25 cellular contexts compared by ENCODE assay signal in the genomic region with DNA sequence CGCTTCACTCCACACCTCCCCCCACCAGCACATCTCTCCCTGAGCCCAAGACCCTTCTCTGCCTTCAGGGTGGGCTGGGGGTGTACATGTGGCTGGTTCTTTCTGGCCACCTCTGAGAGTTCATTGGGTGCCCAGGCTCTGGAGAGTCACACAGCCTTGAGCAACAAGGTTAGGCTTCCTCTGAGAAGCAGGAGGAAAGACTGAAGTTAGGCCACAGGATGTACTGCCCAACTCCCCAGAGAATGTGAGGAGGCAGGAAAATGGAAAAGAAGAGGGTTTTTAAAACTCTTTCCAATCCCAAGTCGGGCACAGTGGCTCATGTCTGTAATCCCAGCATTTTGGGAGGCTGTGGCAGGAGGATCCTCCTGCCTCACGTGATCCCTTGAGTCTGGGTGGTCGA. TPM values are rescaled to one million over a fixed set of nuclear protein-coding genes. Genes with fewer than 3 reads are reported as not detected.
DNase-seq lines count a peak whose midpoint lies in the region; ATAC-seq and TF ChIP-seq lines count a peak whose summit lies in the region.
"Had no signal": no experiment of that assay in that cellular context is flagged by ENCODE, and none has a peak within 500 bp of the region (broad histone marks: within the 10 kb centered on the region; RNA-seq: fewer than 3 reads in every experiment).

No MANE protein-coding gene starts in this region.

- no peak overlapping the region for H3K27ac Mint-ChIP-seq in activated T-helper 1 cell treated with anti-CD3 and anti-CD28 coated beads, Interleukin-12 subunit alpha, Interleukin-12 subunit beta, Interleukin-2, Interleukin-4 antibody, amounts not matched to agents 30 ng/mL and 10 ng/mL and 1 ng/mL, durations not matched to agents 14 hours and 24 hours and 36 hours
- H3K27ac Mint-ChIP-seq: activated CD8-positive, alpha-beta memory T cell treated with anti-CD3 and anti-CD28 coated beads, Interleukin-2, amount 10 ng/mL, durations not matched to agents 7 days and 5 days; T-helper 2 cell treated with Interferon-gamma antibody and Interleukin-4, amounts not matched to agents 5 μg/mL and 100 μg/mL, for 36 hours had no signal

- H3K27me3 ChIP-seq in right cardiac atrium (ENCODE audit: control insufficient read depth, insufficient read depth) (no peaks in the 10 kb centered on the region), colonic mucosa (no peaks in the 10 kb centered on the region), muscle layer of colon (ENCODE audit: control insufficient read depth in 1 of 2, insufficient read depth in 2 of 2, low read length in 2 of 2) (no peaks in the 10 kb centered on the region)
- H3K27me3 ChIP-seq in effector memory CD4-positive, alpha-beta T cell (replicated peaks; ENCODE audit: control insufficient read depth, insufficient read depth, low read length, poor library complexity, severe bottlenecking) = no peaks in the 10 kb centered on the region

- H3K4me3 ChIP-seq in right cardiac atrium (ENCODE audit: low read length) (no peak overlapping the region), colonic mucosa (no peak overlapping the region), muscle layer of colon (ENCODE audit: low read depth in 1 of 2, low read length in 2 of 2) (no peak overlapping the region), mucosa of descending colon (no peak overlapping the region)
- no peak overlapping the region for H3K4me3 ChIP-seq in effector memory CD4-positive, alpha-beta T cell (ENCODE audit: insufficient read depth, low read depth, low read length, poor library complexity, severe bottlenecking)
- H3K4me3 ChIP-seq: smooth muscle cell had no signal

- H3K4me1 Mint-ChIP-seq in activated T-helper 1 cell treated with anti-CD3 and anti-CD28 coated beads, Interleukin-12 subunit alpha, Interleukin-12 subunit beta, Interleukin-2, Interleukin-4 antibody, amounts not matched to agents 30 ng/mL and 10 ng/mL and 1 ng/mL, durations not matched to agents 14 hours and 24 hours and 36 hours (ENCODE audit: low read depth) = peaks cover 24% of the 10 kb centered on the region

- H3K9ac ChIP-seq in colonic mucosa (ENCODE audit: low read depth in 2 of 2, low read length in 2 of 2) (peak overlapping the region in 1 of 2 donors; percentile 4), muscle layer of colon (ENCODE audit: low read length) (no peak overlapping the region)

- H3K9me3 Mint-ChIP-seq in activated T-helper 1 cell treated with anti-CD3 and anti-CD28 coated beads, Interleukin-12 subunit alpha, Interleukin-12 subunit beta, Interleukin-2, Interleukin-4 antibody, amounts not matched to agents 30 ng/mL and 10 ng/mL and 1 ng/mL, durations not matched to agents 14 hours and 24 hours and 36 hours = no peaks in the 10 kb centered on the region
- H3K9me3 Mint-ChIP-seq: T-helper 2 cell treated with Interferon-gamma antibody and Interleukin-4, amounts not matched to agents 5 μg/mL and 100 μg/mL, for 36 hours had no signal

- no peak for TF ChIP-seq CTCF in colonic mucosa (IDR thresholded peaks at IDR 0.05)
- TF ChIP-seq CTCF in mucosa of descending colon (IDR thresholded peaks at IDR 0.05) = no peak

- ATAC-seq in right cardiac atrium (no peak), Right ventricle myocardium superior (ENCODE audit: poor library complexity) (no peak), mucosa of descending colon (no peak), HG03159 (IDR thresholded peaks at IDR 0.05; ENCODE audit: unreplicated experiment) (no peak)
- ATAC-seq: activated CD8-positive, alpha-beta memory T cell treated with anti-CD3 and anti-CD28 coated beads, Interleukin-2, amount 10 ng/mL, durations not matched to agents 7 days and 5 days had no signal

- intact Hi-C loops in right cardiac atrium (cut with DNase I) = loop anchor here in 1 of 4 donors (5.0 kb wide), 1 partner anchor 39 kb away; no protein-coding TSS in a partner anchor
- intact Hi-C loops in Right ventricle myocardium superior (cut with DNase I) = no loop called here
- intact Hi-C loops in colonic mucosa (cut with DNase I) = no loop called here
- intact Hi-C loops in mucosa of descending colon (cut with DNase I, micrococcal nuclease) = no loop called here
- intact Hi-C loops in activated T-helper 1 cell treated with anti-CD3 and anti-CD28 coated beads, Interleukin-12 subunit alpha, Interleukin-12 subunit beta, Interleukin-2, Interleukin-4 antibody, amounts not matched to agents 30 ng/mL and 10 ng/mL and 1 ng/mL, durations not matched to agents 14 hours and 24 hours and 36 hours (cut with micrococcal nuclease) = loop anchor here (10.0 kb wide), 1 partner anchor 1386 kb away; no protein-coding TSS in a partner anchor

- no peaks in the 10 kb centered on the region for H3K36me3 Mint-ChIP-seq in activated T-helper 1 cell treated with anti-CD3 and anti-CD28 coated beads, Interleukin-12 subunit alpha, Interleukin-12 subunit beta, Interleukin-2, Interleukin-4 antibody, amounts not matched to agents 30 ng/mL and 10 ng/mL and 1 ng/mL, durations not matched to agents 14 hours and 24 hours and 36 hours (ENCODE audit: low read depth)
- H3K36me3 Mint-ChIP-seq: activated CD8-positive, alpha-beta memory T cell treated with anti-CD3 and anti-CD28 coated beads, Interleukin-2, amount 10 ng/mL, durations not matched to agents 7 days and 5 days had no signal

- H3K27ac ChIP-seq in right cardiac atrium (ENCODE audit: low read length) = peak overlapping the region; percentile 13
- H3K27ac ChIP-seq in colonic mucosa = peak overlapping the region; percentile 90
- H3K27ac ChIP-seq in muscle layer of colon (ENCODE audit: low read depth, low read length) = peak overlapping the region; percentile 69
- no peak overlapping the region for H3K27ac ChIP-seq in effector memory CD4-positive, alpha-beta T cell (ENCODE audit: insufficient read depth, low read length, poor library complexity, severe bottlenecking)
- H3K27ac ChIP-seq: neutrophil had no signal

- WGBS in right cardiac atrium = 64% methylated on average over 4 of the region's 4 CpGs

- H3K4me3 Mint-ChIP-seq in activated T-helper 1 cell treated with anti-CD3 and anti-CD28 coated beads, Interleukin-12 subunit alpha, Interleukin-12 subunit beta, Interleukin-2, Interleukin-4 antibody, amounts not matched to agents 30 ng/mL and 10 ng/mL and 1 ng/mL, durations not matched to agents 14 hours and 24 hours and 36 hours = no peak overlapping the region
- H3K4me3 Mint-ChIP-seq: activated CD8-positive, alpha-beta memory T cell treated with anti-CD3 and anti-CD28 coated beads, Interleukin-2, amount 10 ng/mL, durations not matched to agents 7 days and 5 days; T-helper 2 cell treated with Interferon-gamma antibody and Interleukin-4, amounts not matched to agents 5 μg/mL and 100 μg/mL, for 36 hours had no signal

- H3K27me3 Mint-ChIP-seq in activated T-helper 1 cell treated with anti-CD3 and anti-CD28 coated beads, Interleukin-12 subunit alpha, Interleukin-12 subunit beta, Interleukin-2, Interleukin-4 antibody, amounts not matched to agents 30 ng/mL and 10 ng/mL and 1 ng/mL, durations not matched to agents 14 hours and 24 hours and 36 hours (ENCODE audit: insufficient read depth) = peaks cover 3% of the 10 kb centered on the region

- H3K9me3 ChIP-seq in right cardiac atrium (ENCODE audit: control insufficient read depth, low read length) (no peaks in the 10 kb centered on the region), colonic mucosa (no peaks in the 10 kb centered on the region), muscle layer of colon (ENCODE audit: low read length) (no peaks in the 10 kb centered on the region), mucosa of descending colon (no peaks in the 10 kb centered on the region)
- no peaks in the 10 kb centered on the region for H3K9me3 ChIP-seq in effector memory CD4-positive, alpha-beta T cell (ENCODE audit: control insufficient read depth, low read length)
- H3K9me3 ChIP-seq: neutrophil had no signal

- H3K36me3 ChIP-seq in colonic mucosa = no peaks in the 10 kb centered on the region
- peaks cover 22% of the 10 kb centered on the region for H3K36me3 ChIP-seq in muscle layer of colon (ENCODE audit: insufficient read depth, low read length)
- H3K36me3 ChIP-seq in mucosa of descending colon (ENCODE audit: low read depth) = no peaks in the 10 kb centered on the region
- no peaks in the 10 kb centered on the region for H3K36me3 ChIP-seq in effector memory CD4-positive, alpha-beta T cell (ENCODE audit: control insufficient read depth, insufficient read depth, low read length)
- H3K36me3 ChIP-seq: neutrophil had no signal

- H3K4me1 ChIP-seq in right cardiac atrium (ENCODE audit: control insufficient read depth, insufficient read depth, low read length) (peaks cover 17% of the 10 kb centered on the region), colonic mucosa (peaks cover 21% of the 10 kb centered on the region), muscle layer of colon (ENCODE audit: insufficient read depth, low read length) (peaks cover 28% of the 10 kb centered on the region), mucosa of descending colon (ENCODE audit: low read depth) (peaks cover 30% of the 10 kb centered on the region)
- H3K4me1 ChIP-seq in effector memory CD4-positive, alpha-beta T cell (ENCODE audit: control insufficient read depth, insufficient read depth, low read length, poor library complexity, severe bottlenecking) = no peaks in the 10 kb centered on the region

- DNase-seq in right cardiac atrium (peak in 2 of 3 donors; percentile 7 to 9), Right ventricle myocardium superior (no peak), colonic mucosa (no peak), mucosa of descending colon (no peak)
- DNase-seq in activated T-helper 1 cell treated with anti-CD3 and anti-CD28 coated beads, Interleukin-12 subunit alpha, Interleukin-12 subunit beta, Interleukin-2, Interleukin-4 antibody, amounts not matched to agents 30 ng/mL and 10 ng/mL and 1 ng/mL, durations not matched to agents 14 hours and 24 hours and 36 hours (ENCODE audit: low spot score) = no peak
- DNase-seq in effector memory CD4-positive, alpha-beta T cell = no peak
- DNase-seq: ACHN; activated CD4-positive, alpha-beta T cell treated with anti-CD3 and anti-CD28 coated beads, Interleukin-2, amount 50 U/mL, for 1 hour; activated CD8-positive, alpha-beta memory T cell treated with anti-CD3 and anti-CD28 coated beads, Interleukin-2, amount 10 ng/mL, durations not matched to agents 7 days and 5 days; activated naive CD4-positive, alpha-beta T cell treated with anti-CD3 and anti-CD28 coated beads, Interleukin-2, amount 50 U/mL, for 16 hours; C1 segment of cervical spinal cord; central memory CD4-positive, alpha-beta T cell; foreskin fibroblast; hypothalamus; NCI-H1105 treated with DMSO at 0.1 percent for 48 hours; NCI-H2029 treated with DMSO at 0.1 percent for 48 hours; NCI-H226; NCI-H748 treated with DMSO at 0.1 percent for 48 hours; stimulated activated CD4-positive, alpha-beta T cell treated with anti-CD3 and anti-CD28 coated beads, Interleukin-2, amount 100 ng/mL, for 24 hours; substantia nigra had no signal

RNA-seq across cellular contexts. Expression of gene PCGF2, which starts 7.3 kb away (rescaled TPM):
- 10 to 100 TPM; 28.2 to 48.4 (median 34.7) TPM for total RNA-seq in right cardiac atrium
- polyA plus RNA-seq in right cardiac atrium = 34.3 TPM
- 22.2 TPM for total RNA-seq in Right ventricle myocardium superior
- 10 to 100 TPM; 27.2 to 45.5 TPM for total RNA-seq in colonic mucosa
- 10 to 100 TPM; 23.8 to 30.7 (median 25.5) TPM for total RNA-seq in mucosa of descending colon
- total RNA-seq in activated T-helper 1 cell treated with anti-CD3 and anti-CD28 coated beads, Interleukin-12 subunit alpha, Interleukin-12 subunit beta, Interleukin-2, Interleukin-4 antibody, amounts not matched to agents 30 ng/mL and 10 ng/mL and 1 ng/mL, durations not matched to agents 14 hours and 24 hours and 36 hours = 3.7 and 4.6 TPM in 2 replicates

RNA-seq across cellular contexts. Expression of gene CISD3, which starts 10.7 kb away (rescaled TPM):
- total RNA-seq in right cardiac atrium (10 to 100 TPM; 43.7 to 74.6 (median 67.9) TPM), Right ventricle myocardium superior (82.5 TPM), colonic mucosa (100 to 1,000 TPM in 1 of 2 donors, 10 to 100 TPM in 1; 82.2 to 152 TPM), mucosa of descending colon (100 to 1,000 TPM in 1 of 3 donors, 10 to 100 TPM in 2; 60.8 to 101 (median 91.8) TPM)
- polyA plus RNA-seq in right cardiac atrium = 78.1 TPM
- 39.2 and 41.4 TPM in 2 replicates for total RNA-seq in activated T-helper 1 cell treated with anti-CD3 and anti-CD28 coated beads, Interleukin-12 subunit alpha, Interleukin-12 subunit beta, Interleukin-2, Interleukin-4 antibody, amounts not matched to agents 30 ng/mL and 10 ng/mL and 1 ng/mL, durations not matched to agents 14 hours and 24 hours and 36 hours

RNA-seq across cellular contexts. Expression of gene PSMB3, which starts 11.7 kb away (rescaled TPM):
- total RNA-seq in right cardiac atrium = 100 to 1,000 TPM; 134 to 167 (median 146) TPM
- polyA plus RNA-seq in right cardiac atrium = 247 TPM
- 154 TPM for total RNA-seq in Right ventricle myocardium superior
- total RNA-seq in colonic mucosa = 100 to 1,000 TPM; 160 to 253 TPM
- 100 to 1,000 TPM; 129 to 197 (median 145) TPM for total RNA-seq in mucosa of descending colon
- 349 and 366 TPM in 2 replicates for total RNA-seq in activated T-helper 1 cell treated with anti-CD3 and anti-CD28 coated beads, Interleukin-12 subunit alpha, Interleukin-12 subunit beta, Interleukin-2, Interleukin-4 antibody, amounts not matched to agents 30 ng/mL and 10 ng/mL and 1 ng/mL, durations not matched to agents 14 hours and 24 hours and 36 hours

RNA-seq across cellular contexts. Expression of gene MLLT6, which starts 35.7 kb away (rescaled TPM):
- 100 to 1,000 TPM in 2 of 4 donors, 10 to 100 TPM in 2; 80.7 to 108 (median 94.2) TPM for total RNA-seq in right cardiac atrium
- 81.2 TPM for polyA plus RNA-seq in right cardiac atrium
- 71.9 TPM for total RNA-seq in Right ventricle myocardium superior
- total RNA-seq in colonic mucosa = 100 to 1,000 TPM in 1 of 2 donors, 10 to 100 TPM in 1; 74.1 to 109 TPM
- 100 to 1,000 TPM in 2 of 3 donors, 10 to 100 TPM in 1; 90.1 to 164 (median 112) TPM for total RNA-seq in mucosa of descending colon
- 250 and 252 TPM in 2 replicates for total RNA-seq in activated T-helper 1 cell treated with anti-CD3 and anti-CD28 coated beads, Interleukin-12 subunit alpha, Interleukin-12 subunit beta, Interleukin-2, Interleukin-4 antibody, amounts not matched to agents 30 ng/mL and 10 ng/mL and 1 ng/mL, durations not matched to agents 14 hours and 24 hours and 36 hours

RNA-seq across cellular contexts. Expression of gene PIP4K2B, which starts 58.5 kb away (rescaled TPM):
- total RNA-seq in right cardiac atrium = 10 to 100 TPM; 39.2 to 50.0 (median 46.2) TPM
- polyA plus RNA-seq in right cardiac atrium = 28.2 TPM
- total RNA-seq in Right ventricle myocardium superior = 41.9 TPM
- 10 to 100 TPM; 16.8 to 19.6 TPM for total RNA-seq in colonic mucosa
- total RNA-seq in mucosa of descending colon = 10 to 100 TPM; 16.7 to 44.8 (median 20.6) TPM
- 40.6 and 40.8 TPM in 2 replicates for total RNA-seq in activated T-helper 1 cell treated with anti-CD3 and anti-CD28 coated beads, Interleukin-12 subunit alpha, Interleukin-12 subunit beta, Interleukin-2, Interleukin-4 antibody, amounts not matched to agents 30 ng/mL and 10 ng/mL and 1 ng/mL, durations not matched to agents 14 hours and 24 hours and 36 hours

Comparison
In these comparisons a context has a peak if more than half of its experiments do, and no peak if none do; other contexts are left out.
1. DNase-seq: peak in right cardiac atrium (2 of 3); none in Right ventricle myocardium superior (single experiment), colonic mucosa (single experiment), mucosa of descending colon (0 of 3), activated T-helper 1 cell treated with anti-CD3 and anti-CD28 coated beads, Interleukin-12 subunit alpha, Interleukin-12 subunit beta, Interleukin-2, Interleukin-4 antibody, amounts not matched to agents 30 ng/mL and 10 ng/mL and 1 ng/mL, durations not matched to agents 14 hours and 24 hours and 36 hours (single experiment) and effector memory CD4-positive, alpha-beta T cell (0 of 3).